1 cellular context compared by ENCODE assay signal in genomic region chr3:47149339-47149933, GRCh38.
A peak's percentile ranks its signal among the peaks of the same experiment; 100 is the strongest.
TF ChIP-seq lines count a peak whose summit lies in the region.

No MANE protein-coding gene starts in this region.

TF ChIP-seq in K562, 482 proteins besides CTCF, POLR2A, EP300 and RAD21:
- TF ChIP-seq CTCFL (IDR thresholded peaks at IDR 0.05; ENCODE audit: borderline replicate concordance, insufficient read depth, low read depth, low read length, poor library complexity, severe bottlenecking) (no peak), ZBTB11 (CRISPR knock-in tag; IDR thresholded peaks at IDR 0.05) (no peak), ZFP36 (IDR thresholded peaks at IDR 0.05; ENCODE audit: low read depth, low read length, partially characterized antibody) (peak; percentile 3), SREBF2 (CRISPR knock-in tag; IDR thresholded peaks at IDR 0.05) (no peak), ZBTB43 (CRISPR knock-in tag; IDR thresholded peaks at IDR 0.05) (no peak)
